11 cellular contexts compared by ENCODE assay signal in the genomic region with DNA sequence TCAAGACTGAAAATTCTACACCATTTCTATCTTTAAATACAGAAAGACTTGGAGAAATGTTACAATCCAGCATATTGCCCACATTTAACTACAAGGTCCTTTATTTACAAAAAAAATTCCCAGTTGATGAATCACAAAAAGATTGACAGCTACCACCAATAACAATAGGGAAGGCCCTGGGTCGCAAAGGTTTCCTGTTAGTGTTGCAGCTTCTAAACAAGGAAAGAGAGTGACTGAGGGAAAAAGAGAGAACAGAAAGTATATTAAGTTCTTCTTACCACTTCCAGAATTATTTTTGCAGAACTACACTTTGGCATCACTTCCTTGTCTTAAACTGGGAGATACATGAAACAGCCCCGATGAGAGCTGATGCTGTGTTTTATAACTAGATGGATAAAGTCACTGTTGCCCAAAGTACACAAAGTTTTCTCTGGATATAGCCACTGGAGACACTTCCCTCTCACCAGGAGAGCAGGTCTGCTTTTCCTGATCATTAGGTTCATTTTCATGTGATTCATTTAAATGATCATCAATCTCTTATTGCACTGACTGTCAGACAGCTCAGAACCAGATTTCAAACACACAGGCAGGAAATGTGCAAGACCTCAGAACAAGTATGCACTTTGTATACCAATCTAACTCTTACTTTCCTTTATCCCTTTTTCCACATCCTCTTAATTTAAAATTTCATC. TPM values are rescaled to one million over a fixed set of nuclear protein-coding genes. Genes with fewer than 3 reads are reported as not detected.
DNase-seq lines count a peak whose midpoint lies in the region; ATAC-seq, FAIRE-seq and TF ChIP-seq lines count a peak whose summit lies in the region.
"Had no signal": no experiment of that assay in that cellular context is flagged by ENCODE, and none has a peak within 500 bp of the region (broad histone marks: within the 10 kb centered on the region; RNA-seq: fewer than 3 reads in every experiment).

No MANE protein-coding gene starts in this region.

- H3K4me3 Mint-ChIP-seq in Caco-2 (ENCODE audit: unreplicated experiment): no peak overlapping the region
- peak overlapping the region; percentile 28 for H3K4me3 Mint-ChIP-seq in astrocyte (ENCODE audit: unreplicated experiment)
- H3K4me3 Mint-ChIP-seq in activated naive CD8-positive, alpha-beta T cell treated with anti-CD3 and anti-CD28 coated beads for 36 hours: no peak overlapping the region

- no peaks in the 10 kb centered on the region for H3K9me3 ChIP-seq in Caco-2
- H3K9me3 ChIP-seq in astrocyte (ENCODE audit: insufficient read depth, low read depth, low read length): no peaks in the 10 kb centered on the region

- H3K9me3 Mint-ChIP-seq in Caco-2 (ENCODE audit: unreplicated experiment) (no peaks in the 10 kb centered on the region), astrocyte (ENCODE audit: unreplicated experiment) (no peaks in the 10 kb centered on the region)
- no peaks in the 10 kb centered on the region for H3K9me3 Mint-ChIP-seq in activated naive CD8-positive, alpha-beta T cell treated with anti-CD3 and anti-CD28 coated beads for 36 hours

- peak overlapping the region; percentile 72 for H3K27ac ChIP-seq in astrocyte (ENCODE audit: low read depth, low read length)
- H3K27ac ChIP-seq: KMS-11 had no signal

- TF ChIP-seq CTCF in Caco-2 (IDR thresholded peaks at IDR 0.05; ENCODE audit: insufficient read depth in 1 of 2, low read depth in 1 of 2, low read length in 1 of 2, severe bottlenecking in 1 of 2, unreplicated experiment in 1 of 2) (no peak), astrocyte (IDR thresholded peaks at IDR 0.05; ENCODE audit: insufficient read depth, low read depth, low read length) (no peak)

- no peaks in the 10 kb centered on the region for H4K20me1 ChIP-seq in astrocyte (ENCODE audit: insufficient read depth, low read length)

- H3K27me3 ChIP-seq in Caco-2 (replicated peaks; ENCODE audit: control insufficient read depth, insufficient read depth, low read length) (no peaks in the 10 kb centered on the region), astrocyte (ENCODE audit: insufficient read depth, low read length) (no peaks in the 10 kb centered on the region)

- peaks cover 15% of the 10 kb centered on the region for H3K4me1 Mint-ChIP-seq in Caco-2 (ENCODE audit: low read depth, unreplicated experiment)
- peaks cover 16% of the 10 kb centered on the region for H3K4me1 Mint-ChIP-seq in astrocyte (ENCODE audit: low read depth, unreplicated experiment)
- no peaks in the 10 kb centered on the region for H3K4me1 Mint-ChIP-seq in activated naive CD8-positive, alpha-beta T cell treated with anti-CD3 and anti-CD28 coated beads for 36 hours

- H3K27me3 Mint-ChIP-seq in Caco-2 (ENCODE audit: insufficient read depth, unreplicated experiment): no peaks in the 10 kb centered on the region
- no peaks in the 10 kb centered on the region for H3K27me3 Mint-ChIP-seq in astrocyte (ENCODE audit: low read depth, unreplicated experiment)
- H3K27me3 Mint-ChIP-seq in activated naive CD8-positive, alpha-beta T cell treated with anti-CD3 and anti-CD28 coated beads for 36 hours: peaks cover 13% of the 10 kb centered on the region

- CTCF ChIA-PET in Caco-2 (lab: Charles Lee): interaction anchor here (1.2 to 1.4 kb wide), 3 partner anchors 12 to 227 kb away, joined by 3 to 4 read pairs (median 4); no protein-coding TSS in a partner anchor

- H3K36me3 Mint-ChIP-seq in Caco-2 (ENCODE audit: insufficient read depth, unreplicated experiment) (peaks cover 57% of the 10 kb centered on the region), astrocyte (ENCODE audit: low read depth, unreplicated experiment) (peaks cover 12% of the 10 kb centered on the region)
- H3K36me3 Mint-ChIP-seq in activated naive CD8-positive, alpha-beta T cell treated with anti-CD3 and anti-CD28 coated beads for 36 hours: no peaks in the 10 kb centered on the region

- H3K4me1 ChIP-seq in Caco-2 (peaks cover 18% of the 10 kb centered on the region), astrocyte (ENCODE audit: insufficient read depth, low read length) (peaks cover 15% of the 10 kb centered on the region)

- no peak for ATAC-seq in HG02759 (IDR thresholded peaks at IDR 0.05; ENCODE audit: unreplicated experiment)
- ATAC-seq in GM21367 (IDR thresholded peaks at IDR 0.05; ENCODE audit: unreplicated experiment): no peak

- H3K36me3 ChIP-seq in Caco-2 (ENCODE audit: control insufficient read depth, insufficient read depth, low read length) (no peaks in the 10 kb centered on the region; the same call in 1 of the 2 replicates), astrocyte (ENCODE audit: insufficient read depth, low read length) (peaks cover 5% of the 10 kb centered on the region)

- H3K79me2 ChIP-seq in astrocyte (ENCODE audit: insufficient read depth, low read length): no peaks in the 10 kb centered on the region

- FAIRE-seq in astrocyte (lab: Jason Lieb, UNC): peak; percentile 41

- peak overlapping the region; percentile 42 for H3K27ac Mint-ChIP-seq in Caco-2 (ENCODE audit: unreplicated experiment)
- peak overlapping the region; percentile 90 for H3K27ac Mint-ChIP-seq in astrocyte (ENCODE audit: unreplicated experiment)
- no peak overlapping the region for H3K27ac Mint-ChIP-seq in activated naive CD8-positive, alpha-beta T cell treated with anti-CD3 and anti-CD28 coated beads for 36 hours

- BruUV-seq in Caco-2 (replicated peaks; lab: Mats Ljungman, UMichigan): TSS peak; percentile 12

- POLR2A ChIA-PET in Caco-2 (lab: Charles Lee): interaction anchor here (1.0 kb wide), 1 partner anchor 57 kb away, joined by 3 read pairs; a partner anchor contains a TSS

- DNase-seq in Caco-2 (peak in 1 of 2 experiments; percentile 21), HS-5 (ENCODE audit: low read depth) (peak; percentile 24), astrocyte (ENCODE audit: low read depth) (peak; percentile 53), kidney glomerular epithelial cell (lab: John Stamatoyannopoulos, UW) (peak; percentile 44), 8988T (no peak)
- no peak for DNase-seq in activated naive CD8-positive, alpha-beta T cell treated with anti-CD3 and anti-CD28 coated beads for 36 hours
- DNase-seq: activated naive CD4-positive, alpha-beta T cell treated with anti-CD3 and anti-CD28 coated beads, Interleukin-2, amount 50 U/mL, for 16 hours; DND-41 had no signal

- H3K4me2 ChIP-seq in astrocyte (ENCODE audit: low read length): peak overlapping the region; percentile 63
- H3K4me2 ChIP-seq: KMS-11 had no signal

- H3K9ac ChIP-seq in astrocyte (ENCODE audit: low read length): no peak overlapping the region
- H3K9ac ChIP-seq: KMS-11 had no signal

- H2AFZ ChIP-seq in astrocyte (ENCODE audit: low read depth, low read length): no peak overlapping the region

- no peak overlapping the region for H3K4me3 ChIP-seq in Caco-2 (ENCODE audit: low read depth, low read length)
- H3K4me3 ChIP-seq in astrocyte (ENCODE audit: insufficient read depth, low read depth, low read length): no peak overlapping the region

- intact Hi-C loops in Caco-2 (cut with micrococcal nuclease; ENCODE audit: unreplicated experiment): loop anchor here (5.0 kb wide), 2 partner anchors 54 to 124 kb away; no protein-coding TSS in a partner anchor

RNA-seq across cellular contexts. Expression of a gene that starts 57.0 kb away (rescaled TPM):
- total RNA-seq in Caco-2 (2022) (80.8 and 86.9 TPM in 2 replicates), astrocyte (25.3 and 32.7 TPM in 2 replicates)
- total RNA-seq in activated naive CD8-positive, alpha-beta T cell treated with anti-CD3 and anti-CD28 coated beads for 36 hours: under 1 TPM; 0.08 TPM

Comparison
In these comparisons a context has a peak if more than half of its experiments do, and no peak if none do; other contexts are left out.
1. DNase-seq: peak in HS-5 (single experiment), astrocyte (single experiment) and kidney glomerular epithelial cell (single experiment); none in 8988T (single experiment) and activated naive CD8-positive, alpha-beta T cell treated with anti-CD3 and anti-CD28 coated beads for 36 hours (single experiment).
2. RNA of a gene that starts 57.0 kb away (total RNA-seq): 80.8 to 86.9 TPM in Caco-2 and 25.3 to 32.7 TPM in astrocyte; 0.08 TPM in activated naive CD8-positive, alpha-beta T cell treated with anti-CD3 and anti-CD28 coated beads for 36 hours; every median in the first group is over 10 times any median in the second.